ENCODE assay signal across 39 cellular contexts in genomic region chr1:4695241-4695640, GRCh38. TPM values are rescaled to one million over a fixed set of nuclear protein-coding genes. Genes with fewer than 3 reads are reported as not detected.
"Had no signal": no experiment of that assay in that cellular context is flagged by ENCODE, and none has a peak within 500 bp of the region (broad histone marks: within the 10 kb centered on the region; RNA-seq: fewer than 3 reads in every experiment).

No MANE protein-coding gene starts in this region.

- H3K4me3 Mint-ChIP-seq: activated B cell treated with CpG ODN at 0.5 μM for 24 hours; activated CD4-positive, alpha-beta memory T cell treated with anti-CD3 and anti-CD28 coated beads for 36 hours; activated CD4-positive, alpha-beta T cell treated with anti-CD3 and anti-CD28 coated beads, Interleukin-2, amount 10 ng/mL, durations not matched to agents 24 days and 14 days; activated CD8-positive, alpha-beta T cell treated with anti-CD3 and anti-CD28 coated beads for 36 hours; activated naive CD4-positive, alpha-beta T cell treated with anti-CD3 and anti-CD28 coated beads for 36 hours; activated naive CD8-positive, alpha-beta T cell treated with anti-CD3 and anti-CD28 coated beads for 36 hours; activated T-cell treated with anti-CD3 and anti-CD28 coated beads, Interleukin-2, amount 50 U/mL, for 4 hours; activated T-cell treated with anti-CD3 and anti-CD28 coated beads, Interleukin-2, amount 50 U/mL, for 72 hours; activated T-helper 1 cell treated with anti-CD3 and anti-CD28 coated beads, Interleukin-12 subunit alpha, Interleukin-12 subunit beta, Interleukin-2, Interleukin-4 antibody, amounts not matched to agents 30 ng/mL and 10 ng/mL and 1 ng/mL, durations not matched to agents 14 hours and 24 hours and 36 hours; activated T-helper 17 cell treated with anti-CD3 and anti-CD28 coated beads, Interleukin-2, amount 50 U/mL, for 72 hours; T-helper 1 cell treated with Interleukin-12 subunit alpha and Interleukin-12 subunit beta and Interleukin-4 antibody, amounts not matched to agents 30 μg/mL and 1 μg/mL, for 36 hours; T-helper 2 cell treated with Interferon-gamma antibody and Interleukin-4, amounts not matched to agents 5 μg/mL and 100 μg/mL, for 36 hours had no signal

- ATAC-seq: activated CD8-positive, alpha-beta T cell treated with anti-CD3 and anti-CD28 coated beads for 36 hours; activated naive CD4-positive, alpha-beta T cell treated with anti-CD3 and anti-CD28 coated beads, Interleukin-2, amount 50 U/mL, for 72 hours; activated T-cell treated with anti-CD3 and anti-CD28 coated beads, Interleukin-2, amount 50 U/mL, for 4 hours; activated T-cell treated with anti-CD3 and anti-CD28 coated beads, Interleukin-2, amount 50 U/mL, for 72 hours; activated T-helper 17 cell treated with anti-CD3 and anti-CD28 coated beads, Interleukin-2, amount 50 U/mL, for 72 hours; body of pancreas had no signal

- H3K9me3 Mint-ChIP-seq: activated B cell treated with CpG ODN at 0.5 μM for 24 hours; activated CD4-positive, alpha-beta memory T cell treated with anti-CD3 and anti-CD28 coated beads for 36 hours; activated CD4-positive, alpha-beta T cell treated with anti-CD3 and anti-CD28 coated beads, Interleukin-2, amount 10 ng/mL, durations not matched to agents 24 days and 14 days; activated CD8-positive, alpha-beta T cell treated with anti-CD3 and anti-CD28 coated beads for 36 hours; activated naive CD4-positive, alpha-beta T cell treated with anti-CD3 and anti-CD28 coated beads for 36 hours; activated naive CD8-positive, alpha-beta T cell treated with anti-CD3 and anti-CD28 coated beads for 36 hours; activated T-cell treated with anti-CD3 and anti-CD28 coated beads, Interleukin-2, amount 50 U/mL, for 4 hours; activated T-cell treated with anti-CD3 and anti-CD28 coated beads, Interleukin-2, amount 50 U/mL, for 72 hours; activated T-helper 1 cell treated with anti-CD3 and anti-CD28 coated beads, Interleukin-12 subunit alpha, Interleukin-12 subunit beta, Interleukin-2, Interleukin-4 antibody, amounts not matched to agents 30 ng/mL and 10 ng/mL and 1 ng/mL, durations not matched to agents 14 hours and 24 hours and 36 hours; activated T-helper 17 cell treated with anti-CD3 and anti-CD28 coated beads, Interleukin-2, amount 50 U/mL, for 72 hours; T-helper 1 cell treated with Interleukin-12 subunit alpha and Interleukin-12 subunit beta and Interleukin-4 antibody, amounts not matched to agents 30 μg/mL and 1 μg/mL, for 36 hours; T-helper 2 cell treated with Interferon-gamma antibody and Interleukin-4, amounts not matched to agents 5 μg/mL and 100 μg/mL, for 36 hours had no signal

- H3K9me3 ChIP-seq: adrenal gland, body of pancreas, breast epithelium had no signal

- H3K4me3 ChIP-seq: adrenal gland, body of pancreas, breast epithelium had no signal

- H3K4me1 Mint-ChIP-seq: activated B cell treated with CpG ODN at 0.5 μM for 24 hours; activated CD4-positive, alpha-beta T cell treated with anti-CD3 and anti-CD28 coated beads, Interleukin-2, amount 10 ng/mL, durations not matched to agents 24 days and 14 days; activated naive CD8-positive, alpha-beta T cell treated with anti-CD3 and anti-CD28 coated beads for 36 hours; activated T-helper 17 cell treated with anti-CD3 and anti-CD28 coated beads, Interleukin-2, amount 50 U/mL, for 72 hours had no signal

- H3K36me3 ChIP-seq: adrenal gland, brain microvascular endothelial cell, breast epithelium had no signal

- DNase-seq: activated B cell treated with CpG ODN at 0.5 μM for 24 hours; activated CD4-positive, alpha-beta memory T cell treated with anti-CD3 and anti-CD28 coated beads for 36 hours; activated CD4-positive, alpha-beta T cell treated with anti-CD3 and anti-CD28 coated beads for 4 hours; activated CD4-positive, alpha-beta T cell treated with anti-CD3 and anti-CD28 coated beads, Interleukin-2, amount 10 ng/mL, durations not matched to agents 24 days and 14 days; activated CD4-positive, alpha-beta T cell treated with anti-CD3 and anti-CD28 coated beads, Interleukin-2, amount 50 U/mL, for 1 hour; activated CD4-positive, alpha-beta T cell treated with anti-CD3 and anti-CD28 coated beads, Interleukin-2, amount 50 U/mL, for 4 hours; activated CD4-positive, CD25-positive, alpha-beta regulatory T cell treated with anti-CD3 and anti-CD28 coated beads, Interleukin-2, amount 50 U/mL, for 72 hours; activated CD8-positive, alpha-beta memory T cell treated with anti-CD3 and anti-CD28 coated beads, Interleukin-2, amount 50 U/mL, for 4 hours; activated CD8-positive, alpha-beta T cell treated with anti-CD3 and anti-CD28 coated beads for 36 hours; activated effector memory CD4-positive, alpha-beta T cell treated with anti-CD3 and anti-CD28 coated beads, Interleukin-2, amount 50 U/mL, for 16 hours; activated gamma-delta T cell treated with Interleukin-2 at 50 U/mL for 16 hours; activated naive CD4-positive, alpha-beta T cell; activated naive CD4-positive, alpha-beta T cell treated with anti-CD3 and anti-CD28 coated beads for 36 hours; activated naive CD4-positive, alpha-beta T cell treated with anti-CD3 and anti-CD28 coated beads, Interleukin-2, amount 50 U/mL, for 16 hours; activated naive CD8-positive, alpha-beta T cell treated with anti-CD3 and anti-CD28 coated beads for 36 hours; activated T-cell treated with anti-CD3 and anti-CD28 coated beads for 4 hours; activated T-cell treated with anti-CD3 and anti-CD28 coated beads, Interleukin-2, amount 50 U/mL, for 1 hour; activated T-cell treated with anti-CD3 and anti-CD28 coated beads, Interleukin-2, amount 50 U/mL, for 4 hours; activated T-cell treated with anti-CD3 and anti-CD28 coated beads, Interleukin-2, amount 50 U/mL, for 72 hours; adrenal gland; amniotic stem cell; body of pancreas; brain microvascular endothelial cell; central memory CD4-positive, alpha-beta T cell; SW 1271; T-helper 1 cell; T-helper 2 cell; T-helper 9 cell had no signal

- H3K27ac ChIP-seq: adrenal gland, body of pancreas, brain microvascular endothelial cell, breast epithelium, VCaP had no signal

- H3K27me3 ChIP-seq: adrenal gland, body of pancreas, brain microvascular endothelial cell had no signal

- H3K4me1 ChIP-seq: adrenal gland, body of pancreas, breast epithelium had no signal

- H3K27me3 Mint-ChIP-seq: activated B cell treated with CpG ODN at 0.5 μM for 24 hours; activated CD4-positive, alpha-beta T cell treated with anti-CD3 and anti-CD28 coated beads, Interleukin-2, amount 10 ng/mL, durations not matched to agents 24 days and 14 days; activated CD8-positive, alpha-beta T cell treated with anti-CD3 and anti-CD28 coated beads for 36 hours; activated naive CD8-positive, alpha-beta T cell treated with anti-CD3 and anti-CD28 coated beads for 36 hours; activated T-helper 17 cell treated with anti-CD3 and anti-CD28 coated beads, Interleukin-2, amount 50 U/mL, for 72 hours had no signal

- FAIRE-seq: astrocyte, TTC549 had no signal

- H3K27ac Mint-ChIP-seq: activated B cell treated with CpG ODN at 0.5 μM for 24 hours; activated CD4-positive, alpha-beta memory T cell treated with anti-CD3 and anti-CD28 coated beads for 36 hours; activated CD4-positive, alpha-beta T cell treated with anti-CD3 and anti-CD28 coated beads, Interleukin-2, amount 10 ng/mL, durations not matched to agents 24 days and 14 days; activated CD8-positive, alpha-beta T cell treated with anti-CD3 and anti-CD28 coated beads for 36 hours; activated naive CD4-positive, alpha-beta T cell treated with anti-CD3 and anti-CD28 coated beads for 36 hours; activated naive CD4-positive, alpha-beta T cell treated with anti-CD3 and anti-CD28 coated beads, Interleukin-2, amount 50 U/mL, for 72 hours; activated naive CD8-positive, alpha-beta T cell treated with anti-CD3 and anti-CD28 coated beads for 36 hours; activated T-cell treated with anti-CD3 and anti-CD28 coated beads, Interleukin-2, amount 50 U/mL, for 72 hours; activated T-helper 1 cell treated with anti-CD3 and anti-CD28 coated beads, Interleukin-12 subunit alpha, Interleukin-12 subunit beta, Interleukin-2, Interleukin-4 antibody, amounts not matched to agents 30 ng/mL and 10 ng/mL and 1 ng/mL, durations not matched to agents 14 hours and 24 hours and 36 hours; activated T-helper 17 cell treated with anti-CD3 and anti-CD28 coated beads, Interleukin-2, amount 50 U/mL, for 72 hours; T-helper 1 cell treated with Interleukin-12 subunit alpha and Interleukin-12 subunit beta and Interleukin-4 antibody, amounts not matched to agents 30 μg/mL and 1 μg/mL, for 36 hours; T-helper 2 cell treated with Interferon-gamma antibody and Interleukin-4, amounts not matched to agents 5 μg/mL and 100 μg/mL, for 36 hours had no signal

RNA-seq across cellular contexts. Expression of gene AJAP1, which starts 40.8 kb away (rescaled TPM):
- total RNA-seq: activated B cell treated with CpG ODN at 0.5 μM for 24 hours; activated CD4-positive, alpha-beta memory T cell treated with anti-CD3 and anti-CD28 coated beads for 36 hours; activated CD4-positive, alpha-beta T cell treated with anti-CD3 and anti-CD28 coated beads, Interleukin-2, amount 10 ng/mL, durations not matched to agents 24 days and 14 days; activated CD8-positive, alpha-beta memory T cell treated with anti-CD3 and anti-CD28 coated beads for 36 hours; activated naive CD8-positive, alpha-beta T cell treated with anti-CD3 and anti-CD28 coated beads for 36 hours; activated T-helper 1 cell treated with anti-CD3 and anti-CD28 coated beads, Interleukin-12 subunit alpha, Interleukin-12 subunit beta, Interleukin-2, Interleukin-4 antibody, amounts not matched to agents 30 ng/mL and 10 ng/mL and 1 ng/mL, durations not matched to agents 14 hours and 24 hours and 36 hours; activated T-helper 17 cell treated with anti-CD3 and anti-CD28 coated beads, Interleukin-2, amount 50 U/mL, for 72 hours had no signal
- polyA plus RNA-seq: aorta had no signal
